19 cellular contexts compared by ENCODE assay signal in genomic region chr14:77710364-77710763, GRCh38. TPM values are rescaled to one million over a fixed set of nuclear protein-coding genes. Genes with fewer than 3 reads are reported as not detected.
DNase-seq lines count a peak whose midpoint lies in the region; ATAC-seq, FAIRE-seq and TF ChIP-seq lines count a peak whose summit lies in the region.
"Had no signal": no experiment of that assay in that cellular context is flagged by ENCODE, and none has a peak within 500 bp of the region (broad histone marks: within the 10 kb centered on the region; RNA-seq: fewer than 3 reads in every experiment).

No MANE protein-coding gene starts in this region.

- H3K27me3 ChIP-seq in HUES64 (ENCODE audit: insufficient read depth, low read length) = no peaks in the 10 kb centered on the region
- H3K27me3 ChIP-seq in astrocyte (ENCODE audit: insufficient read depth, low read length) = no peaks in the 10 kb centered on the region
- H3K27me3 ChIP-seq: sigmoid colon, SJSA1, upper lobe of right lung had no signal

- no peaks in the 10 kb centered on the region for H3K27me3 Mint-ChIP-seq in activated CD4-positive, alpha-beta T cell treated with anti-CD3 and anti-CD28 coated beads, Interleukin-2, amount 10 ng/mL, durations not matched to agents 24 days and 14 days
- H3K27me3 Mint-ChIP-seq in activated CD4-positive, alpha-beta T cell treated with anti-CD3 and anti-CD28 coated beads, Interleukin-2, amount 10 ng/mL, durations not matched to agents 7 days and 5 days = no peaks in the 10 kb centered on the region
- no peaks in the 10 kb centered on the region for H3K27me3 Mint-ChIP-seq in astrocyte (ENCODE audit: low read depth, unreplicated experiment)
- no peaks in the 10 kb centered on the region for H3K27me3 Mint-ChIP-seq in nephron progenitor cell (ENCODE audit: low read depth, poor library complexity)
- H3K27me3 Mint-ChIP-seq: activated CD8-positive, alpha-beta memory T cell treated with anti-CD3 and anti-CD28 coated beads, Interleukin-2, amount 10 ng/mL, durations not matched to agents 7 days and 5 days; dendritic cell treated with granulocyte-macrophage colony-stimulating factor and Interleukin-4, amounts not matched to agents 40 ng/mL and 50 ng/mL, for 4 days had no signal

- FAIRE-seq in astrocyte (lab: Jason Lieb, UNC) = no peak
- FAIRE-seq: A204.1 had no signal

- H3K4me3 Mint-ChIP-seq in activated CD4-positive, alpha-beta T cell treated with anti-CD3 and anti-CD28 coated beads, Interleukin-2, amount 10 ng/mL, durations not matched to agents 24 days and 14 days = peak overlapping the region; percentile 5
- H3K4me3 Mint-ChIP-seq in activated CD4-positive, alpha-beta T cell treated with anti-CD3 and anti-CD28 coated beads, Interleukin-2, amount 10 ng/mL, durations not matched to agents 7 days and 5 days = no peak overlapping the region
- H3K4me3 Mint-ChIP-seq in astrocyte (ENCODE audit: unreplicated experiment) (peak overlapping the region; percentile 98), nephron progenitor cell (peak overlapping the region; percentile 99)
- H3K4me3 Mint-ChIP-seq: dendritic cell treated with granulocyte-macrophage colony-stimulating factor and Interleukin-4, amounts not matched to agents 40 ng/mL and 50 ng/mL, for 4 days had no signal

- H3K9me3 ChIP-seq in HUES64 (ENCODE audit: insufficient read depth, low read depth, low read length) (no peaks in the 10 kb centered on the region), astrocyte (ENCODE audit: insufficient read depth, low read depth, low read length) (no peaks in the 10 kb centered on the region)
- H3K9me3 ChIP-seq: sigmoid colon, SJSA1, upper lobe of right lung had no signal

- DNase-seq in activated CD4-positive, alpha-beta T cell treated with anti-CD3 and anti-CD28 coated beads, Interleukin-2, amount 10 ng/mL, durations not matched to agents 24 days and 14 days = no peak
- DNase-seq in activated CD4-positive, alpha-beta T cell treated with anti-CD3 and anti-CD28 coated beads, Interleukin-2, amount 10 ng/mL, durations not matched to agents 7 days and 5 days = no peak
- DNase-seq in astrocyte (ENCODE audit: low read depth) (no peak), nephron progenitor cell (no peak), amygdala (lab: John Stamatoyannopoulos, UW) (no peak), OCI-M1 (lab: John Stamatoyannopoulos, UW) (no peak)
- DNase-seq: activated CD8-positive, alpha-beta memory T cell treated with anti-CD3 and anti-CD28 coated beads, Interleukin-2, amount 10 ng/mL, durations not matched to agents 7 days and 5 days; Calu3; hippocampal formation; NCI-H1105 treated with DMSO at 0.1 percent for 48 hours; nucleus accumbens; sigmoid colon; stimulated activated CD4-positive, alpha-beta T cell treated with anti-CD3 and anti-CD28 coated beads, Interleukin-4, amount 100 ng/mL, for 4 hours; upper lobe of right lung had no signal

- H3K79me2 ChIP-seq in astrocyte (ENCODE audit: insufficient read depth, low read length) = peaks cover 91% of the 10 kb centered on the region

- H3K36me3 Mint-ChIP-seq in activated CD4-positive, alpha-beta T cell treated with anti-CD3 and anti-CD28 coated beads, Interleukin-2, amount 10 ng/mL, durations not matched to agents 24 days and 14 days (ENCODE audit: low read depth) = peaks cover 56% of the 10 kb centered on the region
- H3K36me3 Mint-ChIP-seq in activated CD4-positive, alpha-beta T cell treated with anti-CD3 and anti-CD28 coated beads, Interleukin-2, amount 10 ng/mL, durations not matched to agents 7 days and 5 days (ENCODE audit: low read depth) = peaks cover 45% of the 10 kb centered on the region
- H3K36me3 Mint-ChIP-seq in astrocyte (ENCODE audit: low read depth, unreplicated experiment) (peaks cover 8% of the 10 kb centered on the region), nephron progenitor cell (ENCODE audit: low read depth) (peaks cover 26% of the 10 kb centered on the region)

- H2AFZ ChIP-seq in astrocyte (ENCODE audit: low read depth, low read length) = no peak overlapping the region

- no peak overlapping the region for H3K27ac Mint-ChIP-seq in activated CD4-positive, alpha-beta T cell treated with anti-CD3 and anti-CD28 coated beads, Interleukin-2, amount 10 ng/mL, durations not matched to agents 24 days and 14 days
- no peak overlapping the region for H3K27ac Mint-ChIP-seq in activated CD4-positive, alpha-beta T cell treated with anti-CD3 and anti-CD28 coated beads, Interleukin-2, amount 10 ng/mL, durations not matched to agents 7 days and 5 days
- H3K27ac Mint-ChIP-seq in astrocyte (ENCODE audit: unreplicated experiment) (no peak overlapping the region), nephron progenitor cell (no peak overlapping the region)
- H3K27ac Mint-ChIP-seq: dendritic cell treated with granulocyte-macrophage colony-stimulating factor and Interleukin-4, amounts not matched to agents 40 ng/mL and 50 ng/mL, for 4 days had no signal

- 95% methylated on average over 2 of the region's 2 CpGs for WGBS in HUES64

- no peak overlapping the region for H3K4me2 ChIP-seq in astrocyte (ENCODE audit: low read length)

- H3K9ac ChIP-seq in HUES64 (ENCODE audit: low read depth, low read length) (no peak overlapping the region), astrocyte (ENCODE audit: low read length) (peak overlapping the region; percentile 22)

- peaks cover 32% of the 10 kb centered on the region for H3K4me1 Mint-ChIP-seq in activated CD4-positive, alpha-beta T cell treated with anti-CD3 and anti-CD28 coated beads, Interleukin-2, amount 10 ng/mL, durations not matched to agents 24 days and 14 days
- H3K4me1 Mint-ChIP-seq in activated CD4-positive, alpha-beta T cell treated with anti-CD3 and anti-CD28 coated beads, Interleukin-2, amount 10 ng/mL, durations not matched to agents 7 days and 5 days = peaks cover 46% of the 10 kb centered on the region
- H3K4me1 Mint-ChIP-seq in astrocyte (ENCODE audit: low read depth, unreplicated experiment) = peaks cover 20% of the 10 kb centered on the region
- H3K4me1 Mint-ChIP-seq in nephron progenitor cell = peaks cover 36% of the 10 kb centered on the region

- POLR2A ChIA-PET in activated CD4-positive, alpha-beta T cell treated with anti-CD3 and anti-CD28 coated beads, Interleukin-2, amount 10 ng/mL, durations not matched to agents 7 days and 5 days (lab: Charles Lee) = no interaction called here

- H3K4me1 ChIP-seq in HUES64 (ENCODE audit: insufficient read depth, low read length) = peaks cover 14% of the 10 kb centered on the region; the same call in 1 of the 2 replicates
- H3K4me1 ChIP-seq in astrocyte (ENCODE audit: insufficient read depth, low read length) = peaks cover 14% of the 10 kb centered on the region

- H3K4me3 ChIP-seq in HUES64 (ENCODE audit: low read length) (peak overlapping the region; percentile 96; the same call in 1 of the 2 replicates), astrocyte (ENCODE audit: insufficient read depth, low read depth, low read length) (no peak overlapping the region)
- H3K4me3 ChIP-seq: sigmoid colon, SJSA1, upper lobe of right lung had no signal

- peaks cover 60% of the 10 kb centered on the region for H3K36me3 ChIP-seq in HUES64 (ENCODE audit: insufficient read depth, low read length)
- H3K36me3 ChIP-seq in astrocyte (ENCODE audit: insufficient read depth, low read length) = peaks cover 31% of the 10 kb centered on the region

- peaks cover 52% of the 10 kb centered on the region for H4K20me1 ChIP-seq in astrocyte (ENCODE audit: insufficient read depth, low read length)

- ATAC-seq in GM18858 (IDR thresholded peaks at IDR 0.05; ENCODE audit: unreplicated experiment) = no peak
- ATAC-seq: activated CD8-positive, alpha-beta memory T cell treated with anti-CD3 and anti-CD28 coated beads, Interleukin-2, amount 10 ng/mL, durations not matched to agents 7 days and 5 days; upper lobe of right lung had no signal

- TF ChIP-seq CTCF in astrocyte (IDR thresholded peaks at IDR 0.05; ENCODE audit: insufficient read depth, low read depth, low read length) (no peak), nephron progenitor cell (IDR thresholded peaks at IDR 0.05) (no peak)

- H3K27ac ChIP-seq in HUES64 (ENCODE audit: low read depth, low read length) (no peak overlapping the region), astrocyte (ENCODE audit: low read depth, low read length) (no peak overlapping the region)
- H3K27ac ChIP-seq: sigmoid colon, SJSA1, upper lobe of right lung had no signal

- CTCF ChIA-PET in activated CD4-positive, alpha-beta T cell treated with anti-CD3 and anti-CD28 coated beads, Interleukin-2, amount 10 ng/mL, durations not matched to agents 7 days and 5 days (lab: Charles Lee) = interaction anchor here (1.5 kb wide), 1 partner anchor 10 kb away, joined by 6 read pairs; no protein-coding TSS in a partner anchor

- intact Hi-C loops in activated CD4-positive, alpha-beta T cell treated with anti-CD3 and anti-CD28 coated beads, Interleukin-2, amount 10 ng/mL, durations not matched to agents 24 days and 14 days (cut with micrococcal nuclease) = no loop called here

- H3K9me3 Mint-ChIP-seq in activated CD4-positive, alpha-beta T cell treated with anti-CD3 and anti-CD28 coated beads, Interleukin-2, amount 10 ng/mL, durations not matched to agents 24 days and 14 days = no peaks in the 10 kb centered on the region
- no peaks in the 10 kb centered on the region for H3K9me3 Mint-ChIP-seq in activated CD4-positive, alpha-beta T cell treated with anti-CD3 and anti-CD28 coated beads, Interleukin-2, amount 10 ng/mL, durations not matched to agents 7 days and 5 days
- H3K9me3 Mint-ChIP-seq in astrocyte (ENCODE audit: unreplicated experiment) = no peaks in the 10 kb centered on the region
- H3K9me3 Mint-ChIP-seq in nephron progenitor cell = no peaks in the 10 kb centered on the region
- H3K9me3 Mint-ChIP-seq: dendritic cell treated with granulocyte-macrophage colony-stimulating factor and Interleukin-4, amounts not matched to agents 40 ng/mL and 50 ng/mL, for 4 days had no signal

RNA-seq across cellular contexts. Expression of gene SLIRP, which starts 2.5 kb away (rescaled TPM):
- 184 and 190 TPM in 2 replicates for total RNA-seq in activated CD4-positive, alpha-beta T cell treated with anti-CD3 and anti-CD28 coated beads, Interleukin-2, amount 10 ng/mL, durations not matched to agents 24 days and 14 days
- 10 to 100 TPM; 61.9 to 73.6 TPM for total RNA-seq in activated CD4-positive, alpha-beta T cell treated with anti-CD3 and anti-CD28 coated beads, Interleukin-2, amount 10 ng/mL, durations not matched to agents 7 days and 5 days
- polyA plus RNA-seq in HUES64 (2013, experiment 1 of 2) = 618 TPM
- 553 TPM for polyA plus RNA-seq in HUES64 (2013, experiment 2 of 2)
- total RNA-seq in astrocyte = 189 and 200 TPM in 2 replicates

RNA-seq across cellular contexts. Expression of gene ALKBH1, which starts 2.5 kb away (rescaled TPM):
- 17.9 and 19.2 TPM in 2 replicates for total RNA-seq in activated CD4-positive, alpha-beta T cell treated with anti-CD3 and anti-CD28 coated beads, Interleukin-2, amount 10 ng/mL, durations not matched to agents 24 days and 14 days
- total RNA-seq in activated CD4-positive, alpha-beta T cell treated with anti-CD3 and anti-CD28 coated beads, Interleukin-2, amount 10 ng/mL, durations not matched to agents 7 days and 5 days = 10 to 100 TPM; 12.5 to 13.3 TPM
- 13.9 TPM for polyA plus RNA-seq in HUES64 (2013, experiment 1 of 2)
- polyA plus RNA-seq in HUES64 (2013, experiment 2 of 2) = 13.1 TPM
- total RNA-seq in astrocyte = 13.2 and 15.2 TPM in 2 replicates

RNA-seq across cellular contexts. Expression of gene SNW1, which starts 50.6 kb away (rescaled TPM):
- total RNA-seq in activated CD4-positive, alpha-beta T cell treated with anti-CD3 and anti-CD28 coated beads, Interleukin-2, amount 10 ng/mL, durations not matched to agents 24 days and 14 days = 121 TPM in 2 replicates
- total RNA-seq in activated CD4-positive, alpha-beta T cell treated with anti-CD3 and anti-CD28 coated beads, Interleukin-2, amount 10 ng/mL, durations not matched to agents 7 days and 5 days = 100 to 1,000 TPM; 114 to 115 TPM
- 53.2 TPM for polyA plus RNA-seq in HUES64 (2013, experiment 1 of 2)
- polyA plus RNA-seq in HUES64 (2013, experiment 2 of 2) = 57.7 TPM
- 72.9 and 78.3 TPM in 2 replicates for total RNA-seq in astrocyte
